ENCODE assay signal across 7 cellular contexts in genomic region chr2:89610207-89610926, GRCh38.
DNase-seq lines count a peak whose midpoint lies in the region; ATAC-seq and TF ChIP-seq lines count a peak whose summit lies in the region.
"Not testable (repeated sequence)": the region's sequence is repeated elsewhere in the genome, so short reads cannot be mapped to it uniquely, and the experiment has no call there.

No MANE protein-coding gene starts in this region.

- TF ChIP-seq CTCF in GM10266 (IDR thresholded peaks at IDR 0.05; ENCODE audit: control insufficient read depth, insufficient read depth, low read depth, missing control alignments); GM20000 (IDR thresholded peaks at IDR 0.05; ENCODE audit: extremely low read depth, missing control alignments); SK-N-SH (IDR thresholded peaks at IDR 0.05); lower lobe of right lung (IDR thresholded peaks at IDR 0.05): not testable (repeated sequence)

- not testable (repeated sequence) for H3K9ac ChIP-seq in SK-N-SH

- intact Hi-C loops in right cardiac atrium (cut with DNase I); lower lobe of right lung (cut with DNase I); posterior vena cava (cut with DNase I): not testable (repeated sequence)

- not testable (repeated sequence) for TF ChIP-seq EP300 in SK-N-SH (IDR thresholded peaks at IDR 0.05; ENCODE audit: borderline replicate concordance in 1 of 2, low read depth in 1 of 2, low read length in 1 of 2)

- not testable (repeated sequence) for H3K27ac ChIP-seq in SK-N-SH (ENCODE audit: low read depth in 2 of 2, low read length in 1 of 2); right cardiac atrium (ENCODE audit: low read length); lower lobe of right lung

- not testable (repeated sequence) for H3K4me1 ChIP-seq in SK-N-SH (ENCODE audit: control insufficient read depth in 1 of 2, insufficient read depth in 2 of 2, low read depth in 1 of 2, low read length in 1 of 2); right cardiac atrium (ENCODE audit: control insufficient read depth, insufficient read depth, low read length); lower lobe of right lung

- not testable (repeated sequence) for H3K4me3 ChIP-seq in SK-N-SH (ENCODE audit: low read depth in 2 of 2, low read length in 1 of 2); right cardiac atrium (ENCODE audit: low read length); lower lobe of right lung

- DNase-seq in GM10266 (ENCODE audit: extremely low spot score) (peak; percentile 2), GM20000 (ENCODE audit: low spot score) (peak; percentile 0), SK-N-SH (peak; percentile 3), fibroblast of gingiva (ENCODE audit: low read depth) (peak; percentile 0), right cardiac atrium (peak in 2 of 3 donors; percentile 41 to 43), lower lobe of right lung (peak; percentile 34), posterior vena cava (ENCODE audit: low spot score) (peak; percentile 76)

- not testable (repeated sequence) for H3F3A ChIP-seq in SK-N-SH (replicated peaks; ENCODE audit: insufficient read depth)

- not testable (repeated sequence) for H3K36me3 ChIP-seq in SK-N-SH (replicated peaks in 1 of 2; ENCODE audit: control insufficient read depth in 1 of 2, insufficient read depth in 2 of 2, low read length in 1 of 2); lower lobe of right lung

- CTCF ChIA-PET in SK-N-SH (lab: Yijun Ruan, JAX): not testable (repeated sequence)

- not testable (repeated sequence) for H2AFZ ChIP-seq in SK-N-SH (ENCODE audit: low read depth)

- not testable (repeated sequence) for H3K79me2 ChIP-seq in SK-N-SH (ENCODE audit: insufficient read depth)

- 32% methylated on average over 32 of the region's 33 CpGs for WGBS in SK-N-SH (ENCODE audit: low lambda C conversion rate)
- 90% methylated on average over 33 of the region's 33 CpGs for WGBS in right cardiac atrium

- not testable (repeated sequence) for TF ChIP-seq RAD21 in SK-N-SH (IDR thresholded peaks at IDR 0.05; ENCODE audit: low read length)

- H3K27me3 ChIP-seq in SK-N-SH (ENCODE audit: insufficient read depth) (peaks cover 15% of the 10 kb centered on the region; the same call in 1 of the 2 replicates), lower lobe of right lung (ENCODE audit: low read depth) (peaks cover 16% of the 10 kb centered on the region)
- H3K27me3 ChIP-seq in right cardiac atrium (ENCODE audit: control insufficient read depth, insufficient read depth): not testable (repeated sequence)

- not testable (repeated sequence) for H3K4me2 ChIP-seq in SK-N-SH

- not testable (repeated sequence) for ATAC-seq in right cardiac atrium, lower lobe of right lung

- POLR2A ChIA-PET in SK-N-SH (lab: Yijun Ruan, JAX): not testable (repeated sequence)

- not testable (repeated sequence) for H3K9me3 ChIP-seq in SK-N-SH; right cardiac atrium (ENCODE audit: control insufficient read depth, low read length); lower lobe of right lung

- H3K9me2 ChIP-seq in SK-N-SH: not testable (repeated sequence)

- H4K20me1 ChIP-seq in SK-N-SH (ENCODE audit: insufficient read depth): not testable (repeated sequence)

Comparison
In these comparisons a context has a peak if more than half of its experiments do, and no peak if none do; other contexts are left out.
1. DNase-seq: peak in every context shown above with its lines; median percentile 76 in posterior vena cava; 42 in right cardiac atrium; 34 in lower lobe of right lung; 3 in SK-N-SH; 2 in GM10266; 0 in GM20000; 0 in fibroblast of gingiva.